Comparison of ENCODE assay signal across 31 cellular contexts in genomic region chrX:117982702-117983392, GRCh38.
"Had no signal": no experiment of that assay in that cellular context is flagged by ENCODE, and none has a peak within 500 bp of the region (broad histone marks: within the 10 kb centered on the region; RNA-seq: fewer than 3 reads in every experiment).

No MANE protein-coding gene starts in this region.

- H3K4me3 ChIP-seq: SJCRH30 had no signal

- H3K36me3 Mint-ChIP-seq: activated CD8-positive, alpha-beta memory T cell treated with anti-CD3 and anti-CD28 coated beads, Interleukin-2, amount 10 ng/mL, durations not matched to agents 7 days and 5 days; activated naive CD4-positive, alpha-beta T cell treated with anti-CD3 and anti-CD28 coated beads, Interleukin-2, amount 10 ng/mL, durations not matched to agents 7 days and 5 days; activated naive CD8-positive, alpha-beta T cell; WTC11 had no signal

- H3K9me3 Mint-ChIP-seq: activated CD4-positive, alpha-beta memory T cell treated with anti-CD3 and anti-CD28 coated beads, Interleukin-2, amount 10 ng/mL, durations not matched to agents 7 days and 5 days; activated naive CD4-positive, alpha-beta T cell treated with anti-CD3 and anti-CD28 coated beads, Interleukin-2, amount 10 ng/mL, durations not matched to agents 7 days and 5 days; activated naive CD8-positive, alpha-beta T cell treated with anti-CD3 and anti-CD28 coated beads, Interleukin-2, amount 50 U/mL, for 24 hours; WTC11 had no signal

- H3K27ac Mint-ChIP-seq: activated CD4-positive, alpha-beta memory T cell treated with anti-CD3 and anti-CD28 coated beads, Interleukin-2, amount 10 ng/mL, durations not matched to agents 7 days and 5 days; activated CD8-positive, alpha-beta memory T cell treated with anti-CD3 and anti-CD28 coated beads, Interleukin-2, amount 10 ng/mL, durations not matched to agents 7 days and 5 days; activated naive CD4-positive, alpha-beta T cell treated with anti-CD3 and anti-CD28 coated beads, Interleukin-2, amount 10 ng/mL, durations not matched to agents 7 days and 5 days; activated naive CD8-positive, alpha-beta T cell; activated naive CD8-positive, alpha-beta T cell treated with anti-CD3 and anti-CD28 coated beads, Interleukin-2, amount 50 U/mL, for 24 hours; WTC11 had no signal

- H3K36me3 ChIP-seq: brain microvascular endothelial cell, SJCRH30 had no signal

- DNase-seq: activated CD4-positive, alpha-beta memory T cell treated with anti-CD3 and anti-CD28 coated beads, Interleukin-2, amount 10 ng/mL, durations not matched to agents 7 days and 5 days; activated CD4-positive, alpha-beta T cell treated with anti-CD3 and anti-CD28 coated beads for 1 hour; activated CD4-positive, alpha-beta T cell treated with anti-CD3 and anti-CD28 coated beads for 48 hours; activated CD8-positive, alpha-beta memory T cell treated with anti-CD3 and anti-CD28 coated beads for 24 hours; activated CD8-positive, alpha-beta memory T cell treated with anti-CD3 and anti-CD28 coated beads, Interleukin-2, amount 10 ng/mL, durations not matched to agents 7 days and 5 days; activated CD8-positive, alpha-beta memory T cell treated with anti-CD3 and anti-CD28 coated beads, Interleukin-2, amount 50 U/mL, for 48 hours; activated effector memory CD4-positive, alpha-beta T cell treated with Interleukin-2 at 50 U/mL for 16 hours; activated naive CD4-positive, alpha-beta T cell treated with anti-CD3 and anti-CD28 coated beads, Interleukin-2, amount 10 ng/mL, durations not matched to agents 7 days and 5 days; activated naive CD8-positive, alpha-beta T cell treated with anti-CD3 and anti-CD28 coated beads, Interleukin-2, amount 50 U/mL, for 24 hours; activated T-cell treated with anti-CD3 and anti-CD28 coated beads, Interleukin-2, amount 50 U/mL, for 48 hours; anterior cingulate cortex; brain microvascular endothelial cell; central memory CD4-positive, alpha-beta T cell; MM.1S; MV-4-11; NCI-H1092; NCI-H146; NCI-H187; NCI-H2029 treated with DMSO at 0.1 percent for 48 hours; NCI-H2107; NCI-H2171 treated with DMSO at 0.1 percent for 48 hours; NCI-H2227 treated with DMSO at 0.1 percent for 48 hours; NCI-H446; NCI-H510A treated with DMSO at 0.1 percent for 48 hours; NCI-H526 treated with DMSO at 0.1 percent for 48 hours; SHP77; SJCRH30; T1000 had no signal

- H3K4me3 Mint-ChIP-seq: activated CD4-positive, alpha-beta memory T cell treated with anti-CD3 and anti-CD28 coated beads, Interleukin-2, amount 10 ng/mL, durations not matched to agents 7 days and 5 days; activated CD8-positive, alpha-beta memory T cell treated with anti-CD3 and anti-CD28 coated beads, Interleukin-2, amount 10 ng/mL, durations not matched to agents 7 days and 5 days; activated naive CD4-positive, alpha-beta T cell treated with anti-CD3 and anti-CD28 coated beads, Interleukin-2, amount 10 ng/mL, durations not matched to agents 7 days and 5 days; activated naive CD8-positive, alpha-beta T cell; activated naive CD8-positive, alpha-beta T cell treated with anti-CD3 and anti-CD28 coated beads, Interleukin-2, amount 50 U/mL, for 24 hours; WTC11 had no signal

- H3K4me1 Mint-ChIP-seq: activated CD4-positive, alpha-beta memory T cell treated with anti-CD3 and anti-CD28 coated beads, Interleukin-2, amount 10 ng/mL, durations not matched to agents 7 days and 5 days; activated CD8-positive, alpha-beta memory T cell treated with anti-CD3 and anti-CD28 coated beads, Interleukin-2, amount 10 ng/mL, durations not matched to agents 7 days and 5 days; activated naive CD4-positive, alpha-beta T cell treated with anti-CD3 and anti-CD28 coated beads, Interleukin-2, amount 10 ng/mL, durations not matched to agents 7 days and 5 days; activated naive CD8-positive, alpha-beta T cell treated with anti-CD3 and anti-CD28 coated beads, Interleukin-2, amount 50 U/mL, for 24 hours; WTC11 had no signal

- H3K27me3 ChIP-seq: brain microvascular endothelial cell, SJCRH30 had no signal

- H3K9me3 ChIP-seq: SJCRH30 had no signal

- H3K9ac ChIP-seq: KMS-11 had no signal

- H3K27me3 Mint-ChIP-seq: activated CD4-positive, alpha-beta memory T cell treated with anti-CD3 and anti-CD28 coated beads, Interleukin-2, amount 10 ng/mL, durations not matched to agents 7 days and 5 days; activated CD8-positive, alpha-beta memory T cell treated with anti-CD3 and anti-CD28 coated beads, Interleukin-2, amount 10 ng/mL, durations not matched to agents 7 days and 5 days; activated naive CD4-positive, alpha-beta T cell treated with anti-CD3 and anti-CD28 coated beads, Interleukin-2, amount 10 ng/mL, durations not matched to agents 7 days and 5 days; activated naive CD8-positive, alpha-beta T cell; activated naive CD8-positive, alpha-beta T cell treated with anti-CD3 and anti-CD28 coated beads, Interleukin-2, amount 50 U/mL, for 24 hours had no signal

- H3K27ac ChIP-seq: brain microvascular endothelial cell, KMS-11, SJCRH30 had no signal
